In genomic region chr10:89643812-89644690, GRCh38 we compare ENCODE assay signal across 8 cellular contexts. TPM values are rescaled to one million over a fixed set of nuclear protein-coding genes. Genes with fewer than 3 reads are reported as not detected.
DNase-seq lines count a peak whose midpoint lies in the region; ATAC-seq, FAIRE-seq and TF ChIP-seq lines count a peak whose summit lies in the region.

No MANE protein-coding gene starts in this region.

- H3K4me1 ChIP-seq in astrocyte (ENCODE audit: insufficient read depth, low read length): peaks cover 9% of the 10 kb centered on the region
- H3K4me1 ChIP-seq in rectal smooth muscle tissue (ENCODE audit: control insufficient read depth, insufficient read depth, low read length): peaks cover 7% of the 10 kb centered on the region

- H3K27ac Mint-ChIP-seq in T-cell (no peak overlapping the region), astrocyte (ENCODE audit: unreplicated experiment) (no peak overlapping the region)

- ATAC-seq in HG02852 (IDR thresholded peaks at IDR 0.05; ENCODE audit: unreplicated experiment) (peak; percentile 78), T-cell (replicated peaks in 1 of 4) (peak; percentile 82 to 88 (median 85))

- H3K4me3 ChIP-seq in astrocyte (ENCODE audit: insufficient read depth, low read depth, low read length) (peak overlapping the region; percentile 79), rectal smooth muscle tissue (ENCODE audit: low read length) (peak overlapping the region; percentile 78)

- H3K4me3 Mint-ChIP-seq in T-cell (no peak overlapping the region), astrocyte (ENCODE audit: unreplicated experiment) (no peak overlapping the region)

- POLR2A ChIA-PET in T-cell (lab: Charles Lee): interaction anchor here (0.6 to 1.5 kb wide), 4 partner anchors 12 to 96 kb away, joined by 3 to 11 read pairs (median 5); partner anchors contain the start of gene KIF20B (in 1 of the 2)

- H3K9me3 Mint-ChIP-seq in T-cell (no peaks in the 10 kb centered on the region), astrocyte (ENCODE audit: unreplicated experiment) (peaks cover 5% of the 10 kb centered on the region)

- H3K36me3 Mint-ChIP-seq in T-cell (no peaks in the 10 kb centered on the region), astrocyte (ENCODE audit: low read depth, unreplicated experiment) (no peaks in the 10 kb centered on the region)

- peak overlapping the region; percentile 96 for H3K4me2 ChIP-seq in astrocyte (ENCODE audit: low read length)

- DNase-seq in NCI-H1436 treated with DMSO at 0.1 percent for 48 hours (lab: John Stamatoyannopoulos, UW) (peak; percentile 94), T-cell (peak; percentile 12 to 70 (median 46)), astrocyte (ENCODE audit: low read depth) (peak; percentile 95), hepatic stellate cell (ENCODE audit: low spot score) (peak; percentile 96), cortex of kidney (lab: John Stamatoyannopoulos, UW) (no peak)

- peak; percentile 98 for TF ChIP-seq POLR2A in GM15510 (IDR thresholded peaks at IDR 0.05; ENCODE audit: borderline replicate concordance, extremely low read depth, insufficient read length)

- peaks cover 44% of the 10 kb centered on the region for H3K79me2 ChIP-seq in astrocyte (ENCODE audit: insufficient read depth, low read length)

- peak overlapping the region; percentile 84 for H3K9ac ChIP-seq in astrocyte (ENCODE audit: low read length)
- H3K9ac ChIP-seq in rectal smooth muscle tissue (ENCODE audit: low read length): no peak overlapping the region

- FAIRE-seq in astrocyte (lab: Jason Lieb, UNC): peak; percentile 95

- peaks cover 24% of the 10 kb centered on the region for H4K20me1 ChIP-seq in astrocyte (ENCODE audit: insufficient read depth, low read length)

- no peaks in the 10 kb centered on the region for H3K36me3 ChIP-seq in astrocyte (ENCODE audit: insufficient read depth, low read length)
- H3K36me3 ChIP-seq in rectal smooth muscle tissue (ENCODE audit: control insufficient read depth, insufficient read depth, low read length): no peaks in the 10 kb centered on the region

- no peaks in the 10 kb centered on the region for H3K9me3 ChIP-seq in astrocyte (ENCODE audit: insufficient read depth, low read depth, low read length)

- H3K4me1 Mint-ChIP-seq in T-cell: peaks cover 7 to 11% (median 9%) of the 10 kb centered on the region in 3 donors
- peaks cover 13% of the 10 kb centered on the region for H3K4me1 Mint-ChIP-seq in astrocyte (ENCODE audit: low read depth, unreplicated experiment)

- H2AFZ ChIP-seq in astrocyte (ENCODE audit: low read depth, low read length): peak overlapping the region; percentile 85

- H3K27me3 Mint-ChIP-seq in T-cell (peaks cover 6 to 11% of the 10 kb centered on the region in 2 donors), astrocyte (ENCODE audit: low read depth, unreplicated experiment) (peaks cover 5% of the 10 kb centered on the region)

- no peak for TF ChIP-seq CTCF in astrocyte (IDR thresholded peaks at IDR 0.05; ENCODE audit: insufficient read depth, low read depth, low read length)

- CTCF ChIA-PET in T-cell (lab: Charles Lee): interaction anchor here (0.5 to 1.2 kb wide), 5 partner anchors 15 to 1654 kb away, joined by 3 to 6 read pairs (median 3); partner anchors contain the start of gene KIF20B (in 1 of the 2)

- H3K27me3 ChIP-seq in astrocyte (ENCODE audit: insufficient read depth, low read length) (no peaks in the 10 kb centered on the region), rectal smooth muscle tissue (ENCODE audit: control insufficient read depth, insufficient read depth, low read length) (no peaks in the 10 kb centered on the region)

- H3K27ac ChIP-seq in astrocyte (ENCODE audit: low read depth, low read length) (peak overlapping the region; percentile 77), rectal smooth muscle tissue (ENCODE audit: low read depth, low read length) (peak overlapping the region; percentile 85)

RNA-seq across cellular contexts. Expression of gene PANK1, which starts 1.0 kb away (rescaled TPM):
- 1 to 10 TPM; 1.4 to 2.0 (median 1.8) TPM for total RNA-seq in T-cell
- 7.2 and 7.9 TPM in 2 replicates for total RNA-seq in astrocyte

RNA-seq across cellular contexts. Expression of gene KIF20B, which starts 57.3 kb away (rescaled TPM):
- total RNA-seq in T-cell: 10 to 100 TPM; 17.6 to 21.5 (median 20.1) TPM
- 6.8 and 7.1 TPM in 2 replicates for total RNA-seq in astrocyte
